ENCODE assay signal across 14 cellular contexts in genomic region chr1:178933709-178934573, GRCh38.
DNase-seq lines count a peak whose midpoint lies in the region; ATAC-seq and TF ChIP-seq lines count a peak whose summit lies in the region.
"Had no signal": no experiment of that assay in that cellular context is flagged by ENCODE, and none has a peak within 500 bp of the region (broad histone marks: within the 10 kb centered on the region; RNA-seq: fewer than 3 reads in every experiment).

No MANE protein-coding gene starts in this region.

- no peak for ATAC-seq in HG02840 (IDR thresholded peaks at IDR 0.05; ENCODE audit: low FRiP score, unreplicated experiment)
- ATAC-seq: activated T-cell treated with anti-CD3 and anti-CD28 coated beads, Interleukin-2, amount 50 U/mL, for 72 hours had no signal

- no peak for TF ChIP-seq CTCF in GM12865 (IDR thresholded peaks at IDR 0.05; ENCODE audit: insufficient read depth, low read depth, low read length, missing control alignments)
- TF ChIP-seq CTCF in fibroblast of mammary gland (conservative IDR thresholded peaks at IDR 0.05; ENCODE audit: control insufficient read depth, insufficient read depth, low read depth, low read length): no peak
- no peak for TF ChIP-seq CTCF in testis (IDR thresholded peaks at IDR 0.05)

- peaks cover 34% of the 10 kb centered on the region for H3K4me1 ChIP-seq in testis

- 70 to 79% methylated on average over 6 of the region's 6 CpGs for WGBS in testis, 2 donors

- H3K36me3 ChIP-seq in testis (ENCODE audit: low read depth, missing control alignments): no peaks in the 10 kb centered on the region

- peak; percentile 17 for DNase-seq in GM12865 (ENCODE audit: low read depth)
- peak; percentile 49 to 63 for DNase-seq in NOMO-1 (lab: John Stamatoyannopoulos, UW; ENCODE audit: unreplicated experiment in 2 of 2)
- peak; percentile 38 for DNase-seq in fibroblast of mammary gland (ENCODE audit: low read depth)
- DNase-seq in skeletal muscle cell (ENCODE audit: low read depth): peak; percentile 28
- DNase-seq in testis: no peak
- DNase-seq in head of caudate nucleus: no peak
- DNase-seq in NCI-H2171 (lab: John Stamatoyannopoulos, UW): no peak
- DNase-seq: activated CD4-positive, CD25-positive, alpha-beta regulatory T cell treated with anti-CD3 and anti-CD28 coated beads, Interleukin-2, amount 50 U/mL, for 72 hours; activated T-cell treated with anti-CD3 and anti-CD28 coated beads, Interleukin-2, amount 50 U/mL, for 72 hours; MM.1S; NCI-H524 treated with DMSO at 0.1 percent for 48 hours had no signal

- H3K4me3 ChIP-seq in GM12865 (ENCODE audit: low read depth, low read length) (no peak overlapping the region), fibroblast of mammary gland (ENCODE audit: control insufficient read depth, low read depth, low read length) (no peak overlapping the region), skeletal muscle cell (ENCODE audit: low read depth, low read length) (no peak overlapping the region), testis (no peak overlapping the region)
- H3K4me3 ChIP-seq: SK-N-MC, skin epidermis had no signal

- H3K27me3 ChIP-seq in testis: no peaks in the 10 kb centered on the region

- no peak for TF ChIP-seq POLR2A in testis (IDR thresholded peaks at IDR 0.05)

- H3K9me3 ChIP-seq in testis: no peaks in the 10 kb centered on the region

- H3K27ac ChIP-seq in testis: peak overlapping the region in 1 of 2 donors; percentile 77
- H3K27ac ChIP-seq: SK-N-MC had no signal

- intact Hi-C loops in testis (cut with DNase I; ENCODE audit: low total_unique reads) (no loop called here), head of caudate nucleus (cut with DNase I) (no loop called here)

Comparison
In these comparisons a context has a peak if more than half of its experiments do, and no peak if none do; other contexts are left out.
1. DNase-seq: peak in GM12865 (single experiment), NOMO-1 (2 of 2), fibroblast of mammary gland (single experiment) and skeletal muscle cell (single experiment); none in testis (single experiment), head of caudate nucleus (0 of 42) and NCI-H2171 (single experiment).